In genomic region chr5:31948006-31948405, GRCh38 we compare ENCODE assay signal across 33 cellular contexts.
DNase-seq lines count a peak whose midpoint lies in the region; ATAC-seq, FAIRE-seq and TF ChIP-seq lines count a peak whose summit lies in the region.
"Had no signal": no experiment of that assay in that cellular context is flagged by ENCODE, and none has a peak within 500 bp of the region (broad histone marks: within the 10 kb centered on the region; RNA-seq: fewer than 3 reads in every experiment).

No MANE protein-coding gene starts in this region.

- peaks cover 14% of the 10 kb centered on the region for H3K4me1 ChIP-seq in RWPE2 (ENCODE audit: insufficient read depth, poor library complexity, severe bottlenecking)
- H3K4me1 ChIP-seq: gastrocnemius medialis, thyroid gland had no signal

- no peaks in the 10 kb centered on the region for H3K9me3 ChIP-seq in RWPE2 (ENCODE audit: severe bottlenecking)
- H3K9me3 ChIP-seq: gastrocnemius medialis, thyroid gland had no signal

- H3K27me3 ChIP-seq in RWPE2 (ENCODE audit: insufficient read depth, poor library complexity, severe bottlenecking) = no peaks in the 10 kb centered on the region
- H3K27me3 ChIP-seq: brain microvascular endothelial cell, gastrocnemius medialis, thyroid gland had no signal

- H3K36me3 ChIP-seq in RWPE2 (ENCODE audit: low read depth) = no peaks in the 10 kb centered on the region
- H3K36me3 ChIP-seq: brain microvascular endothelial cell, gastrocnemius medialis, thyroid gland had no signal

- ATAC-seq in RWPE2 (ENCODE audit: low read depth) (peak; percentile 98), esophagus mucosa (peak; percentile 74), HG02870 (IDR thresholded peaks at IDR 0.05; ENCODE audit: unreplicated experiment) (no peak)
- ATAC-seq: gastrocnemius medialis; left lobe of liver; stimulated activated naive CD8-positive, alpha-beta T cell treated with anti-CD3 and anti-CD28 coated beads, Interleukin-15, amount 100 ng/mL, for 72 hours had no signal

- H3K4me3 ChIP-seq in RWPE2 (ENCODE audit: severe bottlenecking) = no peak overlapping the region
- H3K4me3 ChIP-seq: gastrocnemius medialis, skin epidermis, thyroid gland had no signal

- DNase-seq in DMS 273 (lab: John Stamatoyannopoulos, UW; ENCODE audit: unreplicated experiment) = peak; percentile 50
- no peak for DNase-seq in DMS 273 treated with DMSO at 0.1 percent for 48 hours (lab: John Stamatoyannopoulos, UW)
- peak; percentile 80 for DNase-seq in RWPE2 (ENCODE audit: low spot score)
- peak; percentile 41 for DNase-seq in renal cortical epithelial cell (ENCODE audit: low read depth)
- no peak for DNase-seq in cerebellar cortex (ENCODE audit: low spot score)
- no peak for DNase-seq in GM19239 (ENCODE audit: insufficient read length, low spot score)
- DNase-seq: activated B cell treated with CpG ODN at 0.5 μM for 24 hours; activated CD4-positive, alpha-beta T cell treated with anti-CD3 and anti-CD28 coated beads, Interleukin-2, amount 50 U/mL, for 4 hours; activated naive CD4-positive, alpha-beta T cell treated with anti-CD3 and anti-CD28 coated beads for 36 hours; brain microvascular endothelial cell; Calu3; gastrocnemius medialis; hypothalamus; immature natural killer cell; naive B cell; NCI-H1048; NCI-H1930; NCI-H510A treated with DMSO at 0.1 percent for 48 hours; retina; SIG-M5; stimulated activated CD4-positive, alpha-beta T cell treated with anti-CD3 and anti-CD28 coated beads, Interleukin-1b, Interleukin-23, amount 100 ng/mL, for 48 hours; stimulated activated CD8-positive, alpha-beta memory T cell treated with anti-CD3 and anti-CD28 coated beads, Interleukin-4, amount 100 ng/mL, for 48 hours; stimulated activated naive CD8-positive, alpha-beta T cell treated with anti-CD3 and anti-CD28 coated beads, Interleukin-15, amount 100 ng/mL, for 72 hours; SW 1271; T1000; thyroid gland had no signal

- FAIRE-seq in GM19239 (lab: Jason Lieb, UNC) = no peak
- FAIRE-seq: H1 had no signal

- H3K27ac ChIP-seq in RWPE2 (ENCODE audit: poor library complexity, severe bottlenecking) = peak overlapping the region; percentile 43
- H3K27ac ChIP-seq: 22Rv1, brain microvascular endothelial cell, C4-2B, gastrocnemius medialis, skin epidermis, thyroid gland had no signal

- TF ChIP-seq CTCF in RWPE2 (IDR thresholded peaks at IDR 0.05; ENCODE audit: poor library complexity, severe bottlenecking) = no peak

Comparison
In these comparisons a context has a peak if more than half of its experiments do, and no peak if none do; other contexts are left out.
1. DNase-seq: peak in DMS 273 (single experiment), RWPE2 (single experiment) and renal cortical epithelial cell (single experiment); none in DMS 273 treated with DMSO at 0.1 percent for 48 hours (single experiment), cerebellar cortex (single experiment) and GM19239 (single experiment).